In genomic region chr16:72788269-72788809, GRCh38 we compare ENCODE assay signal across 10 cellular contexts.
DNase-seq lines count a peak whose midpoint lies in the region; ATAC-seq and TF ChIP-seq lines count a peak whose summit lies in the region.
"Had no signal": no experiment of that assay in that cellular context is flagged by ENCODE, and none has a peak within 500 bp of the region (broad histone marks: within the 10 kb centered on the region; RNA-seq: fewer than 3 reads in every experiment).

No MANE protein-coding gene starts in this region.

- H3K4me3 ChIP-seq in IMR-90 (ENCODE audit: insufficient read depth, low read depth, low read length) (peak overlapping the region; percentile 76; the same call in 1 of the 2 replicates), coronary artery (peak overlapping the region; percentile 65), neutrophil (ENCODE audit: low read depth in 1 of 2, low read length in 1 of 2) (peak overlapping the region; percentile 43 to 50)

- no peaks in the 10 kb centered on the region for H3K9me3 ChIP-seq in IMR-90 (ENCODE audit: control insufficient read depth, insufficient read depth, low read length)
- H3K9me3 ChIP-seq in neutrophil = no peaks in the 10 kb centered on the region

- H3K9ac ChIP-seq in IMR-90 (ENCODE audit: low read depth, low read length) = peak overlapping the region; percentile 85; the same call in 1 of the 2 replicates

- H2BK120ac ChIP-seq in IMR-90 (ENCODE audit: low read depth, low read length) = no peak overlapping the region

- no peak overlapping the region for H2BK20ac ChIP-seq in IMR-90 (ENCODE audit: low read depth, low read length)

- no peak overlapping the region for H4K5ac ChIP-seq in IMR-90 (ENCODE audit: low read depth, low read length)

- H3K4me1 ChIP-seq in IMR-90 (ENCODE audit: control insufficient read depth, insufficient read depth, low read length) = peaks cover 7% of the 10 kb centered on the region
- peaks cover 11 to 18% of the 10 kb centered on the region in 2 experiments for H3K4me1 ChIP-seq in neutrophil (ENCODE audit: control insufficient read depth in 1 of 2, insufficient read depth in 1 of 2, low read depth in 1 of 2, low read length in 1 of 2)

- peak overlapping the region; percentile 92 for H2AFZ ChIP-seq in IMR-90 (replicated peaks; ENCODE audit: low read length, poor library complexity)

- peak overlapping the region; percentile 67 for H2AK9ac ChIP-seq in IMR-90 (replicated peaks; ENCODE audit: low read depth, low read length, poor library complexity)

- 100% methylated on average over 3 of the region's 18 CpGs; no CpG with 5 or more reads in 1 of the 2 experiments for WGBS in IMR-90 (ENCODE audit: extremely low coverage in 2 of 2, insufficient read length in 1 of 2), 2 experiments

- no peak overlapping the region for H3K4ac ChIP-seq in IMR-90 (ENCODE audit: low read depth, low read length)

- no peak overlapping the region for H3K23ac ChIP-seq in IMR-90 (ENCODE audit: low read depth, low read length)

- 0 out of 2 replicates have a peak overlapping the region, but pooled peaks have one; percentile 1 for H4K91ac ChIP-seq in IMR-90 (ENCODE audit: insufficient read depth, low read depth, low read length)

- TF ChIP-seq CTCF in IMR-90 (conservative IDR thresholded peaks at IDR 0.05; ENCODE audit: low read depth, low read length) = no peak
- no peak for TF ChIP-seq CTCF in coronary artery (IDR thresholded peaks at IDR 0.05)
- no peak for TF ChIP-seq CTCF in neutrophil (IDR thresholded peaks at IDR 0.05)

- H3K4me2 ChIP-seq in IMR-90 (ENCODE audit: low read depth, low read length) = peak overlapping the region; percentile 95; the same call in 1 of the 2 replicates

- H3K36me3 ChIP-seq in IMR-90 (ENCODE audit: control insufficient read depth, insufficient read depth, low read length) (peaks cover 17% of the 10 kb centered on the region; the same call in 1 of the 2 replicates), neutrophil (no peaks in the 10 kb centered on the region)

- intact Hi-C loops in IMR-90 (cut with micrococcal nuclease) = loop anchor here (5.0 to 10.0 kb wide), 3 partner anchors 286 to 1506 kb away; partner anchors contain the start of gene PSMD7

- H3K27me3 ChIP-seq in IMR-90 (ENCODE audit: control insufficient read depth, insufficient read depth, low read length) (no peaks in the 10 kb centered on the region), neutrophil (peaks cover 9% of the 10 kb centered on the region)

- TF ChIP-seq RAD21 in IMR-90 (IDR thresholded peaks at IDR 0.05; ENCODE audit: low read length) = no peak

- no peak overlapping the region for H3K14ac ChIP-seq in IMR-90 (replicated peaks; ENCODE audit: low read depth, low read length)

- H3K18ac ChIP-seq in IMR-90 (ENCODE audit: low read depth, low read length) = no peak overlapping the region

- ATAC-seq in IMR-90 (ENCODE audit: low read depth) (no peak), GM21737 (IDR thresholded peaks at IDR 0.05; ENCODE audit: unreplicated experiment) (no peak)
- ATAC-seq: Panc1 had no signal

- peaks cover 2 to 10% of the 10 kb centered on the region in 2 experiments; a peak in 2 of 4 replicates for H3K79me1 ChIP-seq in IMR-90 (ENCODE audit: low read depth in 1 of 2, low read length in 2 of 2)

- no peak overlapping the region; a peak in 1 of 4 replicates for H4K8ac ChIP-seq in IMR-90 (ENCODE audit: low read depth in 2 of 2, low read length in 2 of 2)

- H3K56ac ChIP-seq in IMR-90 (ENCODE audit: extremely low read depth, insufficient read depth, low read length) = no peak overlapping the region

- CTCF ChIA-PET in IMR-90 (lab: Yijun Ruan, JAX) = no interaction called here

- H2AK5ac ChIP-seq in IMR-90 (ENCODE audit: low read depth, low read length) = no peak overlapping the region; the same call in 1 of the 2 replicates

- H3K9me1 ChIP-seq in IMR-90 (ENCODE audit: insufficient read depth, low read length) = peaks cover 4% of the 10 kb centered on the region

- TF ChIP-seq POLR2A in IMR-90 (IDR thresholded peaks at IDR 0.05; ENCODE audit: low read depth, low read length) = no peak

- H4K20me1 ChIP-seq in IMR-90 (ENCODE audit: insufficient read depth, low read length) = no peaks in the 10 kb centered on the region

- POLR2A ChIA-PET in IMR-90 (lab: Charles Lee; ENCODE audit: unreplicated experiment) = no interaction called here

- no peak overlapping the region for H2BK5ac ChIP-seq in IMR-90 (ENCODE audit: low read depth, low read length, poor library complexity, severe bottlenecking)

- DNase-seq in AML-193 (lab: John Stamatoyannopoulos, UW) (peak; percentile 32 to 40), IMR-90 (no peak), coronary artery (ENCODE audit: low spot score) (no peak), HUDEP-2 (lab: John Stamatoyannopoulos, UW; ENCODE audit: unreplicated experiment in 76 of 76) (no peak), activated gamma-delta T cell treated with Interleukin-2 at 50 U/mL for 16 hours (no peak), NCI-H1436 (lab: John Stamatoyannopoulos, UW) (no peak)
- DNase-seq: GF-D8 had no signal

- dilution Hi-C loops in IMR-90 (cut with HindIII; ENCODE audit: low sequenced_read_pairs, unreplicated experiment) = no loop called here

- peak overlapping the region; percentile 3; the same call in 1 of the 2 replicates for H3K27ac ChIP-seq in IMR-90 (ENCODE audit: insufficient read depth, low read length)
- H3K27ac ChIP-seq in coronary artery = peak overlapping the region; percentile 84 to 91
- H3K27ac ChIP-seq in neutrophil = no peak overlapping the region

- in situ Hi-C loops in IMR-90 (cut with MboI; ENCODE audit: low sequenced_read_pairs) = no loop called here

- BruUV-seq in IMR-90 (replicated peaks; lab: Mats Ljungman, UMichigan) = no TSS peak

- no peak overlapping the region for H2BK15ac ChIP-seq in IMR-90 (ENCODE audit: low read depth, low read length)

TF ChIP-seq in IMR-90, 13 proteins besides CTCF, POLR2A, EP300 and RAD21:
- TF ChIP-seq CHD1 (IDR thresholded peaks at IDR 0.05; ENCODE audit: low read depth, low read length) (no peak), RFX5 (IDR thresholded peaks at IDR 0.05; ENCODE audit: low read depth, low read length) (no peak), MXI1 (IDR thresholded peaks at IDR 0.05; ENCODE audit: borderline replicate concordance, low read depth, low read length) (no peak), MAZ (IDR thresholded peaks at IDR 0.05; ENCODE audit: borderline replicate concordance, low read depth, low read length) (no peak), BHLHE40 (IDR thresholded peaks at IDR 0.05; ENCODE audit: low read depth, low read length) (no peak), NFE2L2 (IDR thresholded peaks at IDR 0.05; ENCODE audit: low read depth, low read length) (no peak), ELK1 (IDR thresholded peaks at IDR 0.05; ENCODE audit: borderline replicate concordance, low read depth, low read length) (no peak), MAFK (IDR thresholded peaks at IDR 0.05; ENCODE audit: low read depth, low read length) (no peak), CEBPB (IDR thresholded peaks at IDR 0.05; ENCODE audit: low read depth, low read length) (no peak), USF2 (IDR thresholded peaks at IDR 0.05; ENCODE audit: low read depth, low read length) (no peak), RCOR1 (IDR thresholded peaks at IDR 0.05; ENCODE audit: insufficient replicate concordance, low read length) (no peak), SMC3 (IDR thresholded peaks at IDR 0.05; ENCODE audit: low read depth, low read length) (no peak), FOS (IDR thresholded peaks at IDR 0.05; ENCODE audit: low read depth, low read length) (no peak)

Comparison
In these comparisons a context has a peak if more than half of its experiments do, and no peak if none do; other contexts are left out.
1. DNase-seq: peak in AML-193 (2 of 2); none in IMR-90 (single experiment), coronary artery (single experiment), HUDEP-2 (0 of 76), activated gamma-delta T cell treated with Interleukin-2 at 50 U/mL for 16 hours (single experiment) and NCI-H1436 (single experiment).
2. Peak in every context shown above with its lines, with median percentiles within 50 percentile points of each other: H3K4me3 ChIP-seq.